In the genomic region with DNA sequence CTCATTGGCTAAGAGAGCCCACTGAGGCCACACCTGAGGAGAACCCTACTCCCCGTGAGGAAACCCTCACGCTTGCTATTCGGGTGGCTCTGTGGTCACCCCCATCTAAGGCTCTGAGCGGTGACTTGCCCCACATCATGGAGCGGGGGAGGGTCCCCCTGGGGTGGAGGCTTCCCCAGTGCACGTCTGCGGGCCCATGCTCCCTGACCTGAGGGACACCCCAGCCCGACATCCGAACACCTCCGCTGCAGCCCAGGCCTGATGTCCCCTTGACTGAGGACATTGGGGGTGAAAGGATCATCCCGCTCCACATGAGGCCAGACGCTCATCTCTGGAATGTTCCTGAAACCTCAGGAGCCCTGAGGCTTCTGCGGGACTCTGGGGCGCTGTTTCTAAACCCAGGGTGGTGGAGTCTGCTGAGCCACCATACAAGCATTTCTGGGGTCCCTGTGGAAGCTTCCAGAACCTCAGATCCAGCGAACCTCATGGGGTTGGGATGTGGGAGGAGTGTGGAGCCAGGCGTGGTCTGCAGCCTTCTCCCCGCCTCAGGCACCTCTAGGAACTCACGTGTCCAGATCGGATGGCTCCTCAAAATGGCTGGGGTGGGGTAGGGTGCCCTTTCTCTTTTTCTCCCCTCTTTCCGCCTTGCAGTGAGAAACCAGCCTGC, we compare ENCODE assay signal across 1 cellular context.
TF ChIP-seq lines count a peak whose summit lies in the region.

No MANE protein-coding gene starts in this region.

TF ChIP-seq in WTC11, 78 proteins besides CTCF, POLR2A, EP300 and RAD21 (continued from another document):
- TF ChIP-seq, protein P1, sequence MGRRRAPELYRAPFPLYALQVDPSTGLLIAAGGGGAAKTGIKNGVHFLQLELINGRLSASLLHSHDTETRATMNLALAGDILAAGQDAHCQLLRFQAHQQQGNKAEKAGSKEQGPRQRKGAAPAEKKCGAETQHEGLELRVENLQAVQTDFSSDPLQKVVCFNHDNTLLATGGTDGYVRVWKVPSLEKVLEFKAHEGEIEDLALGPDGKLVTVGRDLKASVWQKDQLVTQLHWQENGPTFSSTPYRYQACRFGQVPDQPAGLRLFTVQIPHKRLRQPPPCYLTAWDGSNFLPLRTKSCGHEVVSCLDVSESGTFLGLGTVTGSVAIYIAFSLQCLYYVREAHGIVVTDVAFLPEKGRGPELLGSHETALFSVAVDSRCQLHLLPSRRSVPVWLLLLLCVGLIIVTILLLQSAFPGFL (CRISPR knock-in tag; IDR thresholded peaks at IDR 0.05; ENCODE audit: borderline replicate concordance) = no peak
